Comparison of ENCODE assay signal across 14 cellular contexts in genomic region chr11:64814712-64815187, GRCh38. TPM values are rescaled to one million over a fixed set of nuclear protein-coding genes. Genes with fewer than 3 reads are reported as not detected.
DNase-seq lines count a peak whose midpoint lies in the region; ATAC-seq and TF ChIP-seq lines count a peak whose summit lies in the region.
"Had no signal": no experiment of that assay in that cellular context is flagged by ENCODE, and none has a peak within 500 bp of the region (broad histone marks: within the 10 kb centered on the region; RNA-seq: fewer than 3 reads in every experiment).

No MANE protein-coding gene starts in this region.

- H3K9me3 Mint-ChIP-seq in endodermal cell: no peaks in the 10 kb centered on the region

- H3K27me3 ChIP-seq in endodermal cell (ENCODE audit: control insufficient read depth, insufficient read depth, low read length, poor library complexity, severe bottlenecking) (no peaks in the 10 kb centered on the region), brain microvascular endothelial cell (replicated peaks) (no peaks in the 10 kb centered on the region)
- H3K27me3 ChIP-seq: suprapubic skin had no signal

- no peak overlapping the region for H3K4me3 Mint-ChIP-seq in endodermal cell

- in situ Hi-C loops in brain microvascular endothelial cell (cut with HindIII; ENCODE audit: low pct_ligation_motif_present, low sequenced_read_pairs): no loop called here

- no peak overlapping the region for H3K4me3 ChIP-seq in endodermal cell (ENCODE audit: low read length)
- H3K4me3 ChIP-seq in brain microvascular endothelial cell (ENCODE audit: low read depth, low read length): no peak overlapping the region
- H3K4me3 ChIP-seq: psoas muscle, suprapubic skin had no signal

- H3K27ac ChIP-seq in endodermal cell (ENCODE audit: low read depth, low read length): no peak overlapping the region
- H3K27ac ChIP-seq in brain microvascular endothelial cell: no peak overlapping the region
- H3K27ac ChIP-seq: psoas muscle, suprapubic skin, VCaP had no signal

- no peak for TF ChIP-seq CTCF in endodermal cell (conservative IDR thresholded peaks at IDR 0.05)
- no peak for TF ChIP-seq CTCF in brain microvascular endothelial cell (IDR thresholded peaks at IDR 0.05; ENCODE audit: low read depth, low read length, missing control alignments)

- peak overlapping the region; percentile 39 for H3K27ac Mint-ChIP-seq in endodermal cell

- H3K9me3 ChIP-seq in endodermal cell (ENCODE audit: control insufficient read depth, low read length): no peaks in the 10 kb centered on the region
- H3K9me3 ChIP-seq: psoas muscle, suprapubic skin had no signal

- H3K27me3 Mint-ChIP-seq in endodermal cell (ENCODE audit: insufficient read depth): no peaks in the 10 kb centered on the region

- WGBS in endodermal cell (ENCODE audit: insufficient coverage in 1 of 2, insufficient read length in 1 of 2), 2 experiments: 89 to 94% methylated on average over 6 to 7 of the region's 7 CpGs

- ATAC-seq in GM18499 (IDR thresholded peaks at IDR 0.05; ENCODE audit: insufficient read depth, unreplicated experiment) (peak; percentile 51), GM21381 (IDR thresholded peaks at IDR 0.05; ENCODE audit: unreplicated experiment) (peak; percentile 44), HG03108 (IDR thresholded peaks at IDR 0.05; ENCODE audit: unreplicated experiment) (peak; percentile 53)
- ATAC-seq: psoas muscle had no signal

- H3K36me3 Mint-ChIP-seq in endodermal cell (ENCODE audit: low read depth): no peaks in the 10 kb centered on the region

- H3K9ac ChIP-seq in endodermal cell (ENCODE audit: extremely low read depth, low read length, poor library complexity, severe bottlenecking): no peak overlapping the region

- no peaks in the 10 kb centered on the region for H3K4me1 ChIP-seq in endodermal cell (ENCODE audit: control insufficient read depth, insufficient read depth, low read length)

- DNase-seq in endodermal cell: no peak
- no peak for DNase-seq in brain microvascular endothelial cell
- DNase-seq in SHP77 treated with DMSO at 0.1 percent for 48 hours (lab: John Stamatoyannopoulos, UW): no peak
- DNase-seq in SKM-1 (lab: John Stamatoyannopoulos, UW; ENCODE audit: unreplicated experiment): no peak
- no peak for DNase-seq in NCI-H82 treated with DMSO at 0.1 percent for 48 hours (lab: John Stamatoyannopoulos, UW; ENCODE audit: unreplicated experiment)
- DNase-seq: C1 segment of cervical spinal cord, KBM-7, NCI-H2107, psoas muscle had no signal

- no peaks in the 10 kb centered on the region for H3K36me3 ChIP-seq in endodermal cell (ENCODE audit: control insufficient read depth, insufficient read depth, low read length)
- H3K36me3 ChIP-seq in brain microvascular endothelial cell (replicated peaks): no peaks in the 10 kb centered on the region
- H3K36me3 ChIP-seq: suprapubic skin had no signal

- peaks cover 2% of the 10 kb centered on the region for H3K4me1 Mint-ChIP-seq in endodermal cell

RNA-seq across cellular contexts. Expression of gene MEN1, which starts 4.4 kb away (rescaled TPM):
- 10 to 100 TPM; 44.5 to 48.7 TPM for total RNA-seq in endodermal cell
- polyA plus RNA-seq in endodermal cell (2013, experiment 1 of 2): 48.7 TPM
- polyA plus RNA-seq in endodermal cell (2013, experiment 2 of 2): 44.3 TPM

RNA-seq across cellular contexts. Expression of gene MAP4K2, which starts 11.7 kb away (rescaled TPM):
- 10 to 100 TPM; 24.7 to 32.4 TPM for total RNA-seq in endodermal cell
- 20.7 TPM for polyA plus RNA-seq in endodermal cell (2013, experiment 1 of 2)
- 18.3 TPM for polyA plus RNA-seq in endodermal cell (2013, experiment 2 of 2)

RNA-seq across cellular contexts. Expression of gene CDC42BPG, which starts 29.7 kb away (rescaled TPM):
- 10 to 100 TPM; 11.1 to 12.6 TPM for total RNA-seq in endodermal cell
- polyA plus RNA-seq in endodermal cell (2013, experiment 1 of 2): 2.0 TPM
- polyA plus RNA-seq in endodermal cell (2013, experiment 2 of 2): 1.7 TPM

RNA-seq across cellular contexts. Expression of gene SF1, which starts 36.4 kb away (rescaled TPM):
- total RNA-seq in endodermal cell: 100 to 1,000 TPM; 331 to 399 TPM
- 250 TPM for polyA plus RNA-seq in endodermal cell (2013, experiment 1 of 2)
- polyA plus RNA-seq in endodermal cell (2013, experiment 2 of 2): 216 TPM

RNA-seq across cellular contexts. Expression of gene PYGM, which starts 55.0 kb away (rescaled TPM):
- total RNA-seq in endodermal cell: 1 to 10 TPM; 1.1 to 1.2 TPM
- polyA plus RNA-seq in endodermal cell (2013, experiment 1 of 2): 2.0 TPM
- polyA plus RNA-seq in endodermal cell (2013, experiment 2 of 2): 1.3 TPM
